8 cellular contexts compared by ENCODE assay signal in genomic region chr1:15684042-15684461, GRCh38. TPM values are rescaled to one million over a fixed set of nuclear protein-coding genes. Genes with fewer than 3 reads are reported as not detected.
DNase-seq lines count a peak whose midpoint lies in the region; ATAC-seq and TF ChIP-seq lines count a peak whose summit lies in the region.

A gene with protein sequence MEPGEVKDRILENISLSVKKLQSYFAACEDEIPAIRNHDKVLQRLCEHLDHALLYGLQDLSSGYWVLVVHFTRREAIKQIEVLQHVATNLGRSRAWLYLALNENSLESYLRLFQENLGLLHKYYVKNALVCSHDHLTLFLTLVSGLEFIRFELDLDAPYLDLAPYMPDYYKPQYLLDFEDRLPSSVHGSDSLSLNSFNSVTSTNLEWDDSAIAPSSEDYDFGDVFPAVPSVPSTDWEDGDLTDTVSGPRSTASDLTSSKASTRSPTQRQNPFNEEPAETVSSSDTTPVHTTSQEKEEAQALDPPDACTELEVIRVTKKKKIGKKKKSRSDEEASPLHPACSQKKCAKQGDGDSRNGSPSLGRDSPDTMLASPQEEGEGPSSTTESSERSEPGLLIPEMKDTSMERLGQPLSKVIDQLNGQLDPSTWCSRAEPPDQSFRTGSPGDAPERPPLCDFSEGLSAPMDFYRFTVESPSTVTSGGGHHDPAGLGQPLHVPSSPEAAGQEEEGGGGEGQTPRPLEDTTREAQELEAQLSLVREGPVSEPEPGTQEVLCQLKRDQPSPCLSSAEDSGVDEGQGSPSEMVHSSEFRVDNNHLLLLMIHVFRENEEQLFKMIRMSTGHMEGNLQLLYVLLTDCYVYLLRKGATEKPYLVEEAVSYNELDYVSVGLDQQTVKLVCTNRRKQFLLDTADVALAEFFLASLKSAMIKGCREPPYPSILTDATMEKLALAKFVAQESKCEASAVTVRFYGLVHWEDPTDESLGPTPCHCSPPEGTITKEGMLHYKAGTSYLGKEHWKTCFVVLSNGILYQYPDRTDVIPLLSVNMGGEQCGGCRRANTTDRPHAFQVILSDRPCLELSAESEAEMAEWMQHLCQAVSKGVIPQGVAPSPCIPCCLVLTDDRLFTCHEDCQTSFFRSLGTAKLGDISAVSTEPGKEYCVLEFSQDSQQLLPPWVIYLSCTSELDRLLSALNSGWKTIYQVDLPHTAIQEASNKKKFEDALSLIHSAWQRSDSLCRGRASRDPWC (plus strand): TSS chr1:15684320. CDS start chr1:15684559, 239 bp downstream.

- H3K4me3 Mint-ChIP-seq in CD4-positive, alpha-beta memory T cell: peak within 1 kb of the TSS; percentile 93 to 95 (median 94)
- H3K4me3 Mint-ChIP-seq in activated T-helper 1 cell treated with anti-CD3 and anti-CD28 coated beads, Interleukin-12 subunit alpha, Interleukin-12 subunit beta, Interleukin-2, Interleukin-4 antibody, amounts not matched to agents 30 ng/mL and 10 ng/mL and 1 ng/mL, durations not matched to agents 14 hours and 24 hours and 36 hours: peak within 1 kb of the TSS; percentile 90
- H3K4me3 Mint-ChIP-seq in neural crest cell: peak within 1 kb of the TSS; percentile 91

- WGBS in urinary bladder: under 1% methylated on average over 52 of the region's 52 CpGs

- H3K27me3 Mint-ChIP-seq in CD4-positive, alpha-beta memory T cell: no peaks in the 10 kb centered on the region
- H3K27me3 Mint-ChIP-seq in activated T-helper 1 cell treated with anti-CD3 and anti-CD28 coated beads, Interleukin-12 subunit alpha, Interleukin-12 subunit beta, Interleukin-2, Interleukin-4 antibody, amounts not matched to agents 30 ng/mL and 10 ng/mL and 1 ng/mL, durations not matched to agents 14 hours and 24 hours and 36 hours (ENCODE audit: insufficient read depth): peaks cover 2% of the 10 kb centered on the region
- no peaks in the 10 kb centered on the region for H3K27me3 Mint-ChIP-seq in neural crest cell (ENCODE audit: low read depth)

- H3K9me2 ChIP-seq in OCI-LY1 (ENCODE audit: low read depth, low read length): no peaks in the 10 kb centered on the region

- peak within 1 kb of the TSS; percentile 66 to 92 for H3K4me3 ChIP-seq in CD4-positive, alpha-beta memory T cell (ENCODE audit: low read length in 2 of 2)
- H3K4me3 ChIP-seq in OCI-LY1 (ENCODE audit: low read depth, low read length, poor library complexity, severe bottlenecking) (peak within 1 kb of the TSS; percentile 94), fibroblast of pulmonary artery (replicated peaks; ENCODE audit: low read depth, low read length) (peak within 1 kb of the TSS; percentile 85), urinary bladder (ENCODE audit: low read depth, low read length) (peak within 1 kb of the TSS; percentile 96)

- DNase-seq in CD4-positive, alpha-beta memory T cell: peak; percentile 42 to 59 (median 52)
- peak; percentile 41 for DNase-seq in activated T-helper 1 cell treated with anti-CD3 and anti-CD28 coated beads, Interleukin-12 subunit alpha, Interleukin-12 subunit beta, Interleukin-2, Interleukin-4 antibody, amounts not matched to agents 30 ng/mL and 10 ng/mL and 1 ng/mL, durations not matched to agents 14 hours and 24 hours and 36 hours (ENCODE audit: low spot score)
- DNase-seq in fibroblast of pulmonary artery (ENCODE audit: low read depth): peak; percentile 35
- peak; percentile 25 for DNase-seq in neural crest cell (ENCODE audit: low read depth, low spot score)
- DNase-seq in foreskin melanocyte: no peak

- peak within 1 kb of the TSS; percentile 85 for H3K4me2 ChIP-seq in OCI-LY1 (ENCODE audit: low read length)

- H3K9me3 Mint-ChIP-seq in CD4-positive, alpha-beta memory T cell: no peaks in the 10 kb centered on the region
- H3K9me3 Mint-ChIP-seq in activated T-helper 1 cell treated with anti-CD3 and anti-CD28 coated beads, Interleukin-12 subunit alpha, Interleukin-12 subunit beta, Interleukin-2, Interleukin-4 antibody, amounts not matched to agents 30 ng/mL and 10 ng/mL and 1 ng/mL, durations not matched to agents 14 hours and 24 hours and 36 hours: no peaks in the 10 kb centered on the region
- peaks cover 3% of the 10 kb centered on the region for H3K9me3 Mint-ChIP-seq in neural crest cell

- peaks cover 20 to 34% (median 28%) of the 10 kb centered on the region in 4 donors for H3K4me1 Mint-ChIP-seq in CD4-positive, alpha-beta memory T cell
- peaks cover 31% of the 10 kb centered on the region for H3K4me1 Mint-ChIP-seq in activated T-helper 1 cell treated with anti-CD3 and anti-CD28 coated beads, Interleukin-12 subunit alpha, Interleukin-12 subunit beta, Interleukin-2, Interleukin-4 antibody, amounts not matched to agents 30 ng/mL and 10 ng/mL and 1 ng/mL, durations not matched to agents 14 hours and 24 hours and 36 hours (ENCODE audit: low read depth)
- H3K4me1 Mint-ChIP-seq in neural crest cell: peaks cover 18% of the 10 kb centered on the region

- no peaks in the 10 kb centered on the region for H3K36me3 ChIP-seq in CD4-positive, alpha-beta memory T cell (ENCODE audit: insufficient read depth, low read length)
- H3K36me3 ChIP-seq in OCI-LY1 (ENCODE audit: insufficient read depth, low read length): peaks cover 13% of the 10 kb centered on the region
- no peaks in the 10 kb centered on the region for H3K36me3 ChIP-seq in urinary bladder (ENCODE audit: insufficient read depth)

- POLR2A ChIA-PET in CD4-positive, alpha-beta memory T cell (lab: Charles Lee; ENCODE audit: partially characterized antibody): interaction anchor here (1.0 to 1.2 kb wide), 2 partner anchors 13 to 105 kb away, joined by 6 to 8 read pairs; no protein-coding TSS in a partner anchor

- peak within 1 kb of the TSS; percentile 98 for H3K27ac ChIP-seq in CD4-positive, alpha-beta memory T cell (ENCODE audit: low read depth, low read length)
- H3K27ac ChIP-seq in OCI-LY1 (ENCODE audit: low read depth, low read length, poor library complexity, severe bottlenecking) (peak within 1 kb of the TSS; percentile 43), urinary bladder (ENCODE audit: low read depth) (peak within 1 kb of the TSS; percentile 95)

- H3K9me3 ChIP-seq in CD4-positive, alpha-beta memory T cell (ENCODE audit: control insufficient read depth in 1 of 2, low read length in 2 of 2): no peaks in the 10 kb centered on the region
- no peaks in the 10 kb centered on the region for H3K9me3 ChIP-seq in OCI-LY1 (ENCODE audit: low read length)

- no peak within 1 kb of the TSS for H2AFZ ChIP-seq in OCI-LY1 (ENCODE audit: low read length)

- peak within 1 kb of the TSS; percentile 90 for H3K9ac ChIP-seq in OCI-LY1 (ENCODE audit: low read length)

- no peaks in the 10 kb centered on the region for H4K20me1 ChIP-seq in OCI-LY1 (ENCODE audit: insufficient read depth, low read length)

- H3K27me3 ChIP-seq in CD4-positive, alpha-beta memory T cell (ENCODE audit: insufficient read depth, low read length): no peaks in the 10 kb centered on the region
- no peaks in the 10 kb centered on the region for H3K27me3 ChIP-seq in OCI-LY1 (ENCODE audit: insufficient read depth, low read length)

- no peaks in the 10 kb centered on the region for H3F3A ChIP-seq in OCI-LY1 (ENCODE audit: insufficient read depth, low read length)

- CTCF ChIA-PET in CD4-positive, alpha-beta memory T cell (lab: Charles Lee; ENCODE audit: partially characterized antibody): interaction anchor here (1.8 kb wide), 1 partner anchor 13 kb away, joined by 6 read pairs; no protein-coding TSS in a partner anchor

- H3K4me1 ChIP-seq in CD4-positive, alpha-beta memory T cell (ENCODE audit: insufficient read depth, low read length): peaks cover 25% of the 10 kb centered on the region
- H3K4me1 ChIP-seq in OCI-LY1 (ENCODE audit: insufficient read depth, low read length, severe bottlenecking) (peaks cover 30% of the 10 kb centered on the region), urinary bladder (ENCODE audit: insufficient read depth) (no peaks in the 10 kb centered on the region)

- ATAC-seq in GM21737 (IDR thresholded peaks at IDR 0.05; ENCODE audit: unreplicated experiment): peak; percentile 43

- peak within 1 kb of the TSS; percentile 94 to 98 (median 96) for H3K27ac Mint-ChIP-seq in CD4-positive, alpha-beta memory T cell
- peak within 1 kb of the TSS; percentile 97 for H3K27ac Mint-ChIP-seq in activated T-helper 1 cell treated with anti-CD3 and anti-CD28 coated beads, Interleukin-12 subunit alpha, Interleukin-12 subunit beta, Interleukin-2, Interleukin-4 antibody, amounts not matched to agents 30 ng/mL and 10 ng/mL and 1 ng/mL, durations not matched to agents 14 hours and 24 hours and 36 hours
- H3K27ac Mint-ChIP-seq in neural crest cell (ENCODE audit: unreplicated experiment): peak within 1 kb of the TSS; percentile 89

- TF ChIP-seq CTCF in OCI-LY1 (IDR thresholded peaks at IDR 0.05; ENCODE audit: low read length) (no peak), fibroblast of pulmonary artery (IDR thresholded peaks at IDR 0.05; ENCODE audit: low read length, missing control alignments) (no peak), neural crest cell (conservative IDR thresholded peaks at IDR 0.05) (no peak)

- H3K79me2 ChIP-seq in OCI-LY1 (ENCODE audit: insufficient read depth, low read length): peaks cover 32% of the 10 kb centered on the region

- intact Hi-C loops in CD4-positive, alpha-beta memory T cell (cut with micrococcal nuclease): no loop called here
- intact Hi-C loops in activated T-helper 1 cell treated with anti-CD3 and anti-CD28 coated beads, Interleukin-12 subunit alpha, Interleukin-12 subunit beta, Interleukin-2, Interleukin-4 antibody, amounts not matched to agents 30 ng/mL and 10 ng/mL and 1 ng/mL, durations not matched to agents 14 hours and 24 hours and 36 hours (cut with micrococcal nuclease): loop anchor here (1.0 to 5.0 kb wide), 4 partner anchors 68 to 157 kb away; partner anchors contain the start of gene DNAJC16

- peaks cover 0 to 10% of the 10 kb centered on the region in 2 donors for H3K36me3 Mint-ChIP-seq in CD4-positive, alpha-beta memory T cell
- peaks cover 8% of the 10 kb centered on the region for H3K36me3 Mint-ChIP-seq in activated T-helper 1 cell treated with anti-CD3 and anti-CD28 coated beads, Interleukin-12 subunit alpha, Interleukin-12 subunit beta, Interleukin-2, Interleukin-4 antibody, amounts not matched to agents 30 ng/mL and 10 ng/mL and 1 ng/mL, durations not matched to agents 14 hours and 24 hours and 36 hours (ENCODE audit: low read depth)
- peaks cover 4% of the 10 kb centered on the region for H3K36me3 Mint-ChIP-seq in neural crest cell (ENCODE audit: low read depth)

RNA-seq across cellular contexts. Expression of the gene that starts here (rescaled TPM):
- 10 to 100 TPM; 53.1 to 59.8 TPM for total RNA-seq in CD4-positive, alpha-beta memory T cell
- polyA plus RNA-seq in CD4-positive, alpha-beta memory T cell: 1 to 10 TPM; 2.0 to 8.8 TPM
- 65.5 and 66.2 TPM in 2 replicates for total RNA-seq in activated T-helper 1 cell treated with anti-CD3 and anti-CD28 coated beads, Interleukin-12 subunit alpha, Interleukin-12 subunit beta, Interleukin-2, Interleukin-4 antibody, amounts not matched to agents 30 ng/mL and 10 ng/mL and 1 ng/mL, durations not matched to agents 14 hours and 24 hours and 36 hours
- 61.2 and 64.5 TPM in 2 replicates for total RNA-seq in neural crest cell
- total RNA-seq in urinary bladder: 23.5 TPM
- polyA plus RNA-seq in urinary bladder: 53.5 TPM

Comparison
In these comparisons a context has a peak if more than half of its experiments do, and no peak if none do; other contexts are left out.
1. H3K27ac ChIP-seq: peak in every context shown above with its lines; median percentile 98 in CD4-positive, alpha-beta memory T cell; 95 in urinary bladder; 43 in OCI-LY1.